13 cellular contexts compared by ENCODE assay signal in genomic region chr2:122737429-122738077, GRCh38.
DNase-seq lines count a peak whose midpoint lies in the region; ATAC-seq and TF ChIP-seq lines count a peak whose summit lies in the region.
"Had no signal": no experiment of that assay in that cellular context is flagged by ENCODE, and none has a peak within 500 bp of the region (broad histone marks: within the 10 kb centered on the region; RNA-seq: fewer than 3 reads in every experiment).

No MANE protein-coding gene starts in this region.

- TF ChIP-seq CTCF in GM13977 (IDR thresholded peaks at IDR 0.05; ENCODE audit: extremely low read depth, insufficient read depth, missing control alignments), result peak; percentile 11

- intact Hi-C loops in left cardiac atrium (cut with DNase I), result no loop called here

- DNase-seq in GM13977 (ENCODE audit: low spot score) (peak; percentile 24), astrocyte of the hippocampus (ENCODE audit: low read depth, low spot score) (peak; percentile 6), substantia nigra (lab: John Stamatoyannopoulos, UW) (no peak), ecto neural progenitor cell (ENCODE audit: low spot score) (no peak), left cardiac atrium (no peak)
- DNase-seq: activated B cell treated with CpG ODN at 0.5 μM for 24 hours, immature natural killer cell, NCI-H446 treated with DMSO at 0.1 percent for 48 hours had no signal

- H3K27me3 Mint-ChIP-seq in activated T-helper 17 cell treated with anti-CD3 and anti-CD28 coated beads, Interleukin-2, amount 50 U/mL, for 72 hours, result no peaks in the 10 kb centered on the region
- H3K27me3 Mint-ChIP-seq: activated B cell treated with CpG ODN at 0.5 μM for 24 hours; CD4-positive, CD25-positive, alpha-beta regulatory T cell; stimulated activated naive CD8-positive, alpha-beta T cell treated with anti-CD3 and anti-CD28 coated beads, Interleukin-15, Interleukin-2, amounts not matched to agents 100 ng/mL and 50 ng/mL, for 24 hours had no signal

- in situ Hi-C loops in GM13977 (cut with MboI; ENCODE audit: low pct_unique_long_range_greater_than_20kb, low sequenced_read_pairs, unreplicated experiment), result no loop called here

- H3K27ac Mint-ChIP-seq in activated T-helper 17 cell treated with anti-CD3 and anti-CD28 coated beads, Interleukin-2, amount 50 U/mL, for 72 hours, result no peak overlapping the region
- H3K27ac Mint-ChIP-seq: activated B cell treated with CpG ODN at 0.5 μM for 24 hours; CD4-positive, CD25-positive, alpha-beta regulatory T cell; stimulated activated naive CD8-positive, alpha-beta T cell treated with anti-CD3 and anti-CD28 coated beads, Interleukin-15, Interleukin-2, amounts not matched to agents 100 ng/mL and 50 ng/mL, for 24 hours had no signal

- no peaks in the 10 kb centered on the region for H3K4me1 Mint-ChIP-seq in activated T-helper 17 cell treated with anti-CD3 and anti-CD28 coated beads, Interleukin-2, amount 50 U/mL, for 72 hours
- H3K4me1 Mint-ChIP-seq: activated B cell treated with CpG ODN at 0.5 μM for 24 hours; CD4-positive, CD25-positive, alpha-beta regulatory T cell had no signal

- H3K4me3 Mint-ChIP-seq in activated T-helper 17 cell treated with anti-CD3 and anti-CD28 coated beads, Interleukin-2, amount 50 U/mL, for 72 hours, result no peak overlapping the region
- H3K4me3 Mint-ChIP-seq: activated B cell treated with CpG ODN at 0.5 μM for 24 hours; CD4-positive, CD25-positive, alpha-beta regulatory T cell; stimulated activated naive CD8-positive, alpha-beta T cell treated with anti-CD3 and anti-CD28 coated beads, Interleukin-15, Interleukin-2, amounts not matched to agents 100 ng/mL and 50 ng/mL, for 24 hours had no signal

- H3K27ac ChIP-seq in substantia nigra (ENCODE audit: low read depth, low read length, poor library complexity, severe bottlenecking), result no peak overlapping the region

- H3K36me3 Mint-ChIP-seq in activated T-helper 17 cell treated with anti-CD3 and anti-CD28 coated beads, Interleukin-2, amount 50 U/mL, for 72 hours (ENCODE audit: low read depth), result no peaks in the 10 kb centered on the region
- H3K36me3 Mint-ChIP-seq: CD4-positive, CD25-positive, alpha-beta regulatory T cell had no signal

- peak; percentile 61 for ATAC-seq in GM21447 (IDR thresholded peaks at IDR 0.05; ENCODE audit: unreplicated experiment)
- ATAC-seq in HG03354 (IDR thresholded peaks at IDR 0.05; ENCODE audit: poor library complexity, severe bottlenecking, unreplicated experiment), result peak; percentile 90
- no peak for ATAC-seq in activated T-helper 17 cell treated with anti-CD3 and anti-CD28 coated beads, Interleukin-2, amount 50 U/mL, for 72 hours (replicated peaks)
- no peak for ATAC-seq in left cardiac atrium

- peaks cover 19% of the 10 kb centered on the region for H3K9me3 Mint-ChIP-seq in activated T-helper 17 cell treated with anti-CD3 and anti-CD28 coated beads, Interleukin-2, amount 50 U/mL, for 72 hours
- H3K9me3 Mint-ChIP-seq: activated B cell treated with CpG ODN at 0.5 μM for 24 hours; stimulated activated naive CD8-positive, alpha-beta T cell treated with anti-CD3 and anti-CD28 coated beads, Interleukin-15, Interleukin-2, amounts not matched to agents 100 ng/mL and 50 ng/mL, for 24 hours had no signal

Comparison
In these comparisons a context has a peak if more than half of its experiments do, and no peak if none do; other contexts are left out.
1. DNase-seq: peak in GM13977 (single experiment) and astrocyte of the hippocampus (single experiment); none in substantia nigra (0 of 49), ecto neural progenitor cell (single experiment) and left cardiac atrium (single experiment).
2. ATAC-seq: peak in GM21447 (single experiment) and HG03354 (single experiment); none in activated T-helper 17 cell treated with anti-CD3 and anti-CD28 coated beads, Interleukin-2, amount 50 U/mL, for 72 hours (single experiment) and left cardiac atrium (0 of 2).